Comparison of ENCODE assay signal across 8 cellular contexts in the genomic region with DNA sequence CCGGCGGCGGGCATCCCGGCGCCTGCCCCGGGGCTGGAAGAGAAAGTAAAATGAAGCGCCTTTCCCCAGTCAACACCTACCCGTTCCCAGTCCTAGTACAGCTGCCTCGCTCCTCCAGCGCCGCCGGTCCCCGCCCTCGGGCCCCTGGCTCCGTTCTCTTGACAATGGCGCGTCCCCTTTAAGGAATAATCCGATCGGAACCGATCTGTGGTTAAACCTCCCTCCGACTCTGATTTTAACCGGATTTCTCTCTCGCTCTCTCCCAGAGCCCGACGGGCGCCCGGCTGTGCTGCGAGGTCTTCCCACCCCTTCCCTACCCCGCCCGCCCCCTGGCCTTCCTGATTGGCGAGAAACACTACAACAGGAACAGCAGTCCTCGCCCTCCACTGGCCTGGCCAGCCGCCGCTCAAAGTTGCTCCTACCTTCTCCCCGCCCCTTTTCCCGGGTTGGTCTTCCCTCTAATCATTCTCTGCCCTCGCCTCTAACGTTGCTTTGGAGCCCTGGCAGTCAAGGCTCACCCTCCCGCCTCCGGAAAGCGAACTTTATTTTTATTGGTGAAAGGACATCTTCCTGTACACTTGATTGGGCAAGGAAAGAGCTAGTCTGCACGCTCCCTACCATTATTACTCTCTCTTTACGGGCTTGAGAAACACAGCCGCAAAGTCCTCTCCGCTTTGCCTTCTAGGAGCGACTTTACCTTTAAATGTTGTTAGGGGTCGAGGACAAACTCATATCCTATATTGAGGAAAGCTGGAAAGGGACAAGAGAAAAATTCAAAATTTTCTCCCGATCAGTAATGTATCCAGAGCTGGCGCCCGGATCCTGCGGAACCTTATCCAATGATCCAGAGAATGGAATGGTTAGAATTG. TPM values are rescaled to one million over a fixed set of nuclear protein-coding genes. Genes with fewer than 3 reads are reported as not detected.
DNase-seq lines count a peak whose midpoint lies in the region; ATAC-seq and TF ChIP-seq lines count a peak whose summit lies in the region.

Gene FRYL, minus strand, starts transcription at position 282 of the 869 bp plus-strand sequence. CDS start 145,869 bp downstream, outside the sequence.

- intact Hi-C loops in T-helper 1 cell treated with Interleukin-12 subunit alpha and Interleukin-12 subunit beta and Interleukin-4 antibody, amounts not matched to agents 30 ng/mL and 1 ng/mL, for 36 hours (cut with micrococcal nuclease) = loop anchor here (1.0 to 5.0 kb wide), 13 partner anchors 37 to 1318 kb away; partner anchors contain the start of genes COMMD8, NFXL1, OCIAD1 and OCIAD2
- intact Hi-C loops in heart left ventricle (cut with DNase I) = loop anchor here (1.0 to 10.0 kb wide), 18 partner anchors 17 to 205 kb away; partner anchors contain the start of genes OCIAD1 (in 9 of the 10) and OCIAD2 (in 2 of the 10)

- 0 to 1% (median 1%) methylated on average over 43 to 51 of the region's 51 CpGs for WGBS in heart left ventricle, 4 donors
- 0% methylated on average over 41 to 49 of the region's 51 CpGs for WGBS in upper lobe of left lung, 2 donors

- H3K4me3 ChIP-seq in heart left ventricle (peak within 1 kb of the TSS; percentile 71 to 99 (median 94)), upper lobe of left lung (peak within 1 kb of the TSS; percentile 85 to 98 (median 88))

- no peak for TF ChIP-seq CTCF in GM13976 (IDR thresholded peaks at IDR 0.05; ENCODE audit: borderline replicate concordance, control extremely low read depth, extremely low read depth, insufficient read depth, missing control alignments)
- TF ChIP-seq CTCF in heart left ventricle (IDR thresholded peaks at IDR 0.05) = no peak
- TF ChIP-seq CTCF in upper lobe of left lung (IDR thresholded peaks at IDR 0.05) = no peak

- H3K36me3 ChIP-seq in heart left ventricle = no peaks in the 10 kb centered on the region
- no peaks in the 10 kb centered on the region for H3K36me3 ChIP-seq in upper lobe of left lung

- DNase-seq in GM13976 (ENCODE audit: low spot score) (peak; percentile 93), NCI-H146 treated with DMSO at 0.1 percent for 48 hours (lab: John Stamatoyannopoulos, UW; ENCODE audit: unreplicated experiment) (peak; percentile 99), amniotic epithelial cell (ENCODE audit: low read depth) (peak; percentile 99), heart left ventricle (peak; percentile 99 to 100 (median 100)), pons (ENCODE audit: low spot score) (peak; percentile 100), upper lobe of left lung (peak; percentile 100)

- peak in 1 of 2 donors; percentile 76 for TF ChIP-seq POLR2A in heart left ventricle (IDR thresholded peaks at IDR 0.05)
- peak in 2 of 4 donors; percentile 50 to 68 for TF ChIP-seq POLR2A in upper lobe of left lung (IDR thresholded peaks at IDR 0.05)

- H3K9me3 ChIP-seq in heart left ventricle = no peaks in the 10 kb centered on the region
- H3K9me3 ChIP-seq in upper lobe of left lung = no peaks in the 10 kb centered on the region

- in situ Hi-C loops in GM13976 (cut with MboI; ENCODE audit: low sequenced_read_pairs, unreplicated experiment) = no loop called here

- peaks cover 4 to 41% (median 33%) of the 10 kb centered on the region in 12 donors for H3K4me1 ChIP-seq in heart left ventricle
- H3K4me1 ChIP-seq in upper lobe of left lung = peaks cover 27 to 37% (median 32%) of the 10 kb centered on the region in 4 donors

- no peak for TF ChIP-seq EP300 in upper lobe of left lung (IDR thresholded peaks at IDR 0.05)

- peak within 1 kb of the TSS; percentile 91 to 98 (median 97) for H3K27ac ChIP-seq in heart left ventricle
- H3K27ac ChIP-seq in upper lobe of left lung = peak within 1 kb of the TSS; percentile 96 to 98 (median 98)

- H3K27me3 ChIP-seq in heart left ventricle (no peaks in the 10 kb centered on the region), upper lobe of left lung (no peaks in the 10 kb centered on the region)

- ATAC-seq in HG02870 (IDR thresholded peaks at IDR 0.05; ENCODE audit: unreplicated experiment) = peak; percentile 83
- ATAC-seq in heart left ventricle = peak; percentile 94 to 98 (median 98)
- peak; percentile 96 to 99 for ATAC-seq in upper lobe of left lung (ENCODE audit: low FRiP score in 2 of 2)

RNA-seq across cellular contexts. Expression of gene FRYL, which starts in this region (rescaled TPM):
- total RNA-seq in T-helper 1 cell treated with Interleukin-12 subunit alpha and Interleukin-12 subunit beta and Interleukin-4 antibody, amounts not matched to agents 30 ng/mL and 1 ng/mL, for 36 hours = 84.0 and 91.4 TPM in 2 replicates
- total RNA-seq in heart left ventricle (10 to 100 TPM; 27.0 to 61.3 (median 36.3) TPM), upper lobe of left lung (10 to 100 TPM; 48.6 to 96.9 (median 69.2) TPM)
- polyA plus RNA-seq in heart left ventricle = 10 to 100 TPM; 12.3 to 18.7 TPM

Comparison
In these comparisons a context has a peak if more than half of its experiments do, and no peak if none do; other contexts are left out.
1. Peak in every context shown above with its lines: DNase-seq, ATAC-seq, H3K4me3 ChIP-seq and H3K27ac ChIP-seq.